Comparison of ENCODE assay signal across 23 cellular contexts in genomic region chr6:24223131-24223715, GRCh38.
A peak's percentile ranks its signal among the peaks of the same experiment; 100 is the strongest.
DNase-seq lines count a peak whose midpoint lies in the region; ATAC-seq, FAIRE-seq and TF ChIP-seq lines count a peak whose summit lies in the region.
"Had no signal": no experiment of that assay in that cellular context is flagged by ENCODE, and none has a peak within 500 bp of the region (broad histone marks: within the 10 kb centered on the region; RNA-seq: fewer than 3 reads in every experiment).

No MANE protein-coding gene starts in this region.

- no peak for TF ChIP-seq EP300 in A549 (IDR thresholded peaks at IDR 0.05)

- H3K4me1 ChIP-seq in A549 (peaks cover 7% of the 10 kb centered on the region; the same call in 2 of the 3 replicates), thyroid gland (no peaks in the 10 kb centered on the region)
- H3K4me1 ChIP-seq: left lung, upper lobe of right lung had no signal

- no peak for TF ChIP-seq RAD21 in A549 (conservative IDR thresholded peaks at IDR 0.05 in 1 of 2, IDR thresholded peaks at IDR 0.05 in 1 of 2)

- H3K27ac ChIP-seq in A549 = peak overlapping the region in 1 of 2 experiments; percentile 32; a peak in 2 of 6 replicates
- H3K27ac ChIP-seq in thyroid gland = no peak overlapping the region
- H3K27ac ChIP-seq: left lung, upper lobe of right lung had no signal

- 55% methylated on average over 6 of the region's 6 CpGs for WGBS in A549 (ENCODE audit: missing lambda C conversion rate)
- 72 to 76% methylated on average over 6 of the region's 6 CpGs for WGBS in thyroid gland, 2 donors

- no peak for TF ChIP-seq POLR2A in A549 (IDR thresholded peaks at IDR 0.05; ENCODE audit: low read length)
- no peak for TF ChIP-seq POLR2A in thyroid gland (IDR thresholded peaks at IDR 0.05)

- CTCF ChIA-PET in A549 (lab: Yijun Ruan, JAX) = interaction anchor here (0.9 to 1.3 kb wide), 2 partner anchors 18 to 60 kb away, joined by 3 to 4 read pairs; no protein-coding TSS in a partner anchor

- ATAC-seq in A549 = no peak
- ATAC-seq: activated CD4-positive, alpha-beta T cell treated with anti-CD3 and anti-CD28 coated beads for 36 hours; left lung; naive thymus-derived CD4-positive, alpha-beta T cell; right cardiac atrium; T-cell; upper lobe of right lung had no signal

- peak overlapping the region; percentile 39; the same call in 2 of the 3 replicates for H3K4me2 ChIP-seq in A549

- no peaks in the 10 kb centered on the region for H3K9me3 ChIP-seq in A549
- H3K9me3 ChIP-seq in thyroid gland = no peaks in the 10 kb centered on the region
- H3K9me3 ChIP-seq: left lung, upper lobe of right lung had no signal

- H3K27me3 ChIP-seq in thyroid gland = no peaks in the 10 kb centered on the region
- H3K27me3 ChIP-seq: left lung, upper lobe of right lung had no signal

- H3K4me3 ChIP-seq in A549 (no peak overlapping the region), thyroid gland (replicated peaks in 1 of 3) (no peak overlapping the region)
- H3K4me3 ChIP-seq: left lung, upper lobe of right lung had no signal

- TF ChIP-seq CTCF in A549 (IDR thresholded peaks at IDR 0.05) (no peak), thyroid gland (IDR thresholded peaks at IDR 0.05) (no peak)

- H3K36me3 ChIP-seq in thyroid gland = no peaks in the 10 kb centered on the region
- H3K36me3 ChIP-seq: left lung, upper lobe of right lung had no signal

- no peak for FAIRE-seq in A549 (lab: Jason Lieb, UNC)

- DNase-seq in A549 (ENCODE audit: low read depth in 1 of 2, low spot score in 1 of 2) (peak in 1 of 2 experiments; percentile 3), DMS79 (lab: John Stamatoyannopoulos, UW) (peak; percentile 30), NCI-H69 (lab: John Stamatoyannopoulos, UW) (peak; percentile 22), dedifferentiated amniotic fluid mesenchymal stem cell (ENCODE audit: extremely low spot score) (peak; percentile 47), NCI-H446 treated with DMSO at 0.1 percent for 48 hours (lab: John Stamatoyannopoulos, UW) (no peak), thyroid gland (no peak), NCI-H345 treated with DMSO at 0.1 percent for 48 hours (lab: John Stamatoyannopoulos, UW; ENCODE audit: unreplicated experiment) (no peak), GDM1 (lab: John Stamatoyannopoulos, UW) (no peak)
- DNase-seq: activated CD4-positive, alpha-beta T cell treated with anti-CD3 and anti-CD28 coated beads for 36 hours; activated naive CD4-positive, alpha-beta T cell treated with anti-CD3 and anti-CD28 coated beads, Interleukin-2, amount 10 ng/mL, durations not matched to agents 7 days and 5 days; aorta; foreskin melanocyte; hippocampal formation; left lung; naive thymus-derived CD4-positive, alpha-beta T cell; NCI-H1105 treated with DMSO at 0.1 percent for 48 hours; NCI-H2029 treated with DMSO at 0.1 percent for 48 hours; NCI-H524 treated with DMSO at 0.1 percent for 48 hours; right cardiac atrium; SHP77; stimulated activated CD4-positive, alpha-beta T cell treated with anti-CD3 and anti-CD28 coated beads, Interleukin-15, amount 100 ng/mL, for 24 hours; T-cell; upper lobe of right lung had no signal

- POLR2A ChIA-PET in A549 (lab: Yijun Ruan, JAX) = no interaction called here

- intact Hi-C loops in thyroid gland (cut with DNase I) = no loop called here

TF ChIP-seq in A549, 52 proteins besides CTCF, POLR2A, EP300 and RAD21:
- TF ChIP-seq REST (IDR thresholded peaks at IDR 0.05) = no peak
- TF ChIP-seq NR3C1 (IDR thresholded peaks at IDR 0.05) = no peak
- TF ChIP-seq HOXB5 (CRISPR knock-in tag; IDR thresholded peaks at IDR 0.05) = no peak
- TF ChIP-seq ATOH8 (CRISPR knock-in tag; IDR thresholded peaks at IDR 0.05; ENCODE audit: low read depth) = no peak
TF ChIP-seq in A549: peak in this region for 0.

Comparison
In these comparisons a context has a peak if more than half of its experiments do, and no peak if none do; other contexts are left out.
1. DNase-seq: peak in DMS79 (single experiment), NCI-H69 (single experiment) and dedifferentiated amniotic fluid mesenchymal stem cell (single experiment); none in NCI-H446 treated with DMSO at 0.1 percent for 48 hours (single experiment), thyroid gland (0 of 2), NCI-H345 treated with DMSO at 0.1 percent for 48 hours (single experiment) and GDM1 (single experiment).